ENCODE assay signal across 28 cellular contexts in the genomic region with DNA sequence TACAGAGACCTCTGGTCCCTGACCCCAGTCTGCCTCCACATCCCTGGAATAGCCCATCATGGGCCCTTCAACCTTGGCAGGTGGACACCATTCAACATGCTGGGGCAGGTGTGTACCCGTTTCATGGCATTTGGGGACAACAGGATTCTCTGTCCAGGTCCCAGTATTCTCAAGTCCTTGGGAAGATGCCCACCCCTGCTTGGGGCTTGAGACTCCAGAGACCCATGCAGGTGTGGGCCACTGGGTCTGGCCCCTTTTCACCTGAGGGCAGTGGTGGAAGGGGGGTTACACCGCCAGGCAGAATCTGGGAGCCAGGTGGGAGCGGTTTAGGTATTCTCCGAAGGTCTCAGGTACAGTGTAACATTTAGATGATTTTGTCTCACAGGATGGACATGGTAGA.
"Had no signal": no experiment of that assay in that cellular context is flagged by ENCODE, and none has a peak within 500 bp of the region (broad histone marks: within the 10 kb centered on the region; RNA-seq: fewer than 3 reads in every experiment).

No MANE protein-coding gene starts in this region.

- H3K27ac Mint-ChIP-seq: activated CD4-positive, alpha-beta memory T cell treated with anti-CD3 and anti-CD28 coated beads, Interleukin-2, amount 10 ng/mL, durations not matched to agents 7 days and 5 days; activated CD4-positive, alpha-beta T cell treated with anti-CD3 and anti-CD28 coated beads, Interleukin-2, amount 10 ng/mL, durations not matched to agents 7 days and 5 days; activated naive CD8-positive, alpha-beta T cell; activated T-helper 1 cell treated with anti-CD3 and anti-CD28 coated beads, Interleukin-12 subunit alpha, Interleukin-12 subunit beta, Interleukin-2, Interleukin-4 antibody, amounts not matched to agents 30 ng/mL and 10 ng/mL and 1 ng/mL, durations not matched to agents 14 hours and 24 hours and 36 hours; activated T-helper 2 cell treated with anti-CD3 and anti-CD28 coated beads, Interferon-gamma antibody, Interleukin-2, Interleukin-4, amounts not matched to agents 10 μg/mL and 5 μg/mL and 100 μg/mL, durations not matched to agents 14 hours and 24 hours and 36 hours; WTC11 had no signal

- H3K36me3 ChIP-seq: brain microvascular endothelial cell, esophagus squamous epithelium, gastroesophageal sphincter had no signal

- H3K4me3 ChIP-seq: esophagus squamous epithelium, gastroesophageal sphincter had no signal

- H3K27me3 Mint-ChIP-seq: activated CD4-positive, alpha-beta memory T cell treated with anti-CD3 and anti-CD28 coated beads, Interleukin-2, amount 10 ng/mL, durations not matched to agents 7 days and 5 days; activated CD4-positive, alpha-beta T cell treated with anti-CD3 and anti-CD28 coated beads, Interleukin-2, amount 10 ng/mL, durations not matched to agents 7 days and 5 days; activated naive CD8-positive, alpha-beta T cell; central memory CD8-positive, alpha-beta T cell had no signal

- H3K4me1 ChIP-seq: esophagus squamous epithelium, gastroesophageal sphincter had no signal

- ATAC-seq: activated T-cell treated with anti-CD3 and anti-CD28 coated beads, Interleukin-2, amount 50 U/mL, for 4 hours; gastroesophageal sphincter; WTC11 had no signal

- H3K27ac ChIP-seq: brain microvascular endothelial cell, epithelial cell of prostate, esophagus squamous epithelium, gastroesophageal sphincter, VCaP had no signal

- H3K4me3 Mint-ChIP-seq: activated CD4-positive, alpha-beta memory T cell treated with anti-CD3 and anti-CD28 coated beads, Interleukin-2, amount 10 ng/mL, durations not matched to agents 7 days and 5 days; activated CD4-positive, alpha-beta T cell treated with anti-CD3 and anti-CD28 coated beads, Interleukin-2, amount 10 ng/mL, durations not matched to agents 7 days and 5 days; activated naive CD8-positive, alpha-beta T cell; activated T-cell treated with anti-CD3 and anti-CD28 coated beads, Interleukin-2, amount 50 U/mL, for 4 hours; activated T-helper 1 cell treated with anti-CD3 and anti-CD28 coated beads, Interleukin-12 subunit alpha, Interleukin-12 subunit beta, Interleukin-2, Interleukin-4 antibody, amounts not matched to agents 30 ng/mL and 10 ng/mL and 1 ng/mL, durations not matched to agents 14 hours and 24 hours and 36 hours; central memory CD8-positive, alpha-beta T cell; WTC11 had no signal

- H3K4me1 Mint-ChIP-seq: activated CD4-positive, alpha-beta memory T cell treated with anti-CD3 and anti-CD28 coated beads, Interleukin-2, amount 10 ng/mL, durations not matched to agents 7 days and 5 days; activated CD4-positive, alpha-beta T cell treated with anti-CD3 and anti-CD28 coated beads, Interleukin-2, amount 10 ng/mL, durations not matched to agents 7 days and 5 days; central memory CD8-positive, alpha-beta T cell; WTC11 had no signal

- H3K36me3 Mint-ChIP-seq: activated naive CD8-positive, alpha-beta T cell; WTC11 had no signal

- H3K9me3 ChIP-seq: esophagus squamous epithelium, gastroesophageal sphincter had no signal

- H3K9me3 Mint-ChIP-seq: activated CD4-positive, alpha-beta memory T cell treated with anti-CD3 and anti-CD28 coated beads, Interleukin-2, amount 10 ng/mL, durations not matched to agents 7 days and 5 days; activated CD4-positive, alpha-beta T cell treated with anti-CD3 and anti-CD28 coated beads, Interleukin-2, amount 10 ng/mL, durations not matched to agents 7 days and 5 days; activated T-cell treated with anti-CD3 and anti-CD28 coated beads, Interleukin-2, amount 50 U/mL, for 4 hours; activated T-helper 1 cell treated with anti-CD3 and anti-CD28 coated beads, Interleukin-12 subunit alpha, Interleukin-12 subunit beta, Interleukin-2, Interleukin-4 antibody, amounts not matched to agents 30 ng/mL and 10 ng/mL and 1 ng/mL, durations not matched to agents 14 hours and 24 hours and 36 hours; activated T-helper 2 cell treated with anti-CD3 and anti-CD28 coated beads, Interferon-gamma antibody, Interleukin-2, Interleukin-4, amounts not matched to agents 10 μg/mL and 5 μg/mL and 100 μg/mL, durations not matched to agents 14 hours and 24 hours and 36 hours; central memory CD8-positive, alpha-beta T cell; WTC11 had no signal

- DNase-seq: activated CD4-positive, alpha-beta memory T cell treated with anti-CD3 and anti-CD28 coated beads, Interleukin-2, amount 10 ng/mL, durations not matched to agents 7 days and 5 days; activated CD4-positive, alpha-beta T cell treated with anti-CD3 and anti-CD28 coated beads for 1 hour; activated CD4-positive, alpha-beta T cell treated with anti-CD3 and anti-CD28 coated beads for 4 hours; activated CD4-positive, alpha-beta T cell treated with anti-CD3 and anti-CD28 coated beads, Interleukin-2, amount 10 ng/mL, durations not matched to agents 7 days and 5 days; activated CD4-positive, alpha-beta T cell treated with anti-CD3 and anti-CD28 coated beads, Interleukin-2, amount 50 U/mL, for 4 hours; activated CD8-positive, alpha-beta memory T cell treated with anti-CD3 and anti-CD28 coated beads, Interleukin-2, amount 50 U/mL, for 48 hours; activated gamma-delta T cell treated with Interleukin-2 at 50 U/mL for 16 hours; activated naive CD4-positive, alpha-beta T cell treated with anti-CD3 and anti-CD28 coated beads, Interleukin-2, amount 50 U/mL, for 16 hours; activated naive CD4-positive, alpha-beta T cell treated with Interleukin-2 at 50 U/mL for 16 hours; activated T-cell treated with anti-CD3 and anti-CD28 coated beads for 4 hours; activated T-cell treated with anti-CD3 and anti-CD28 coated beads, Interleukin-2, amount 50 U/mL, for 4 hours; amniotic stem cell; anterior cingulate cortex; brain microvascular endothelial cell; cortex of kidney; dermis blood vessel endothelial cell; effector CD8-positive, alpha-beta T cell; esophagus squamous epithelium; foreskin melanocyte; T-helper 2 cell had no signal

- H3K27me3 ChIP-seq: brain microvascular endothelial cell, esophagus squamous epithelium, gastroesophageal sphincter had no signal
